Comparison of ENCODE assay signal across 17 cellular contexts in genomic region chr11:85540635-85541034, GRCh38.
DNase-seq lines count a peak whose midpoint lies in the region; ATAC-seq, FAIRE-seq and TF ChIP-seq lines count a peak whose summit lies in the region.
"Had no signal": no experiment of that assay in that cellular context is flagged by ENCODE, and none has a peak within 500 bp of the region (broad histone marks: within the 10 kb centered on the region; RNA-seq: fewer than 3 reads in every experiment).

No MANE protein-coding gene starts in this region.

- FAIRE-seq in astrocyte (lab: Jason Lieb, UNC): no peak
- FAIRE-seq: endometrium had no signal

- peaks cover 7% of the 10 kb centered on the region for H3K9me3 Mint-ChIP-seq in astrocyte (ENCODE audit: unreplicated experiment)

- H3K4me2 ChIP-seq in astrocyte (ENCODE audit: low read length): no peak overlapping the region

- H3K27ac ChIP-seq in astrocyte (ENCODE audit: low read depth, low read length): no peak overlapping the region
- H3K27ac ChIP-seq in iPS DF 6.9 (ENCODE audit: low read length): peak overlapping the region; percentile 86
- H3K27ac ChIP-seq: thyroid gland had no signal

- no peaks in the 10 kb centered on the region for H3K36me3 ChIP-seq in HAP-1 (replicated peaks)
- no peaks in the 10 kb centered on the region for H3K36me3 ChIP-seq in astrocyte (ENCODE audit: insufficient read depth, low read length)
- no peaks in the 10 kb centered on the region for H3K36me3 ChIP-seq in iPS DF 6.9 (ENCODE audit: control insufficient read depth, insufficient read depth, low read length)
- H3K36me3 ChIP-seq: BE2C, thyroid gland had no signal

- no peak for TF ChIP-seq CTCF in astrocyte (IDR thresholded peaks at IDR 0.05; ENCODE audit: insufficient read depth, low read depth, low read length)
- peak; percentile 18 for TF ChIP-seq CTCF in retinal pigment epithelial cell (conservative IDR thresholded peaks at IDR 0.05; ENCODE audit: low read depth, low read length)

- H3K4me1 Mint-ChIP-seq in astrocyte (ENCODE audit: low read depth, unreplicated experiment): no peaks in the 10 kb centered on the region
- H3K4me1 Mint-ChIP-seq: T-cell had no signal

- peak overlapping the region; percentile 27 for H3K4me3 Mint-ChIP-seq in astrocyte (ENCODE audit: unreplicated experiment)
- H3K4me3 Mint-ChIP-seq: activated naive CD4-positive, alpha-beta T cell treated with anti-CD3 and anti-CD28 coated beads for 36 hours; T-cell had no signal

- no peak overlapping the region for H3K27ac Mint-ChIP-seq in astrocyte (ENCODE audit: unreplicated experiment)
- H3K27ac Mint-ChIP-seq: activated naive CD4-positive, alpha-beta T cell treated with anti-CD3 and anti-CD28 coated beads for 36 hours; T-cell had no signal

- H3K9ac ChIP-seq in astrocyte (ENCODE audit: low read length): no peak overlapping the region

- H3K27me3 Mint-ChIP-seq in astrocyte (ENCODE audit: low read depth, unreplicated experiment): no peaks in the 10 kb centered on the region
- H3K27me3 Mint-ChIP-seq: T-cell had no signal

- DNase-seq in HAP-1 (ENCODE audit: low spot score in 2 of 2): peak; percentile 72 to 76
- no peak for DNase-seq in astrocyte (ENCODE audit: low read depth)
- no peak for DNase-seq in iPS DF 6.9 (ENCODE audit: low read depth, low spot score)
- no peak for DNase-seq in retinal pigment epithelial cell (ENCODE audit: low read depth)
- DNase-seq in activated CD8-positive, alpha-beta memory T cell treated with anti-CD3 and anti-CD28 coated beads for 24 hours: no peak
- no peak for DNase-seq in cerebellar nuclear complex (lab: John Stamatoyannopoulos, UW)
- DNase-seq: activated CD4-positive, alpha-beta T cell treated with anti-CD3 and anti-CD28 coated beads, Interleukin-2, amount 50 U/mL, for 4 hours; activated naive CD4-positive, alpha-beta T cell treated with anti-CD3 and anti-CD28 coated beads for 36 hours; BE2C; NCI-H187; NCI-H226; NK-92 treated with Interleukin-12 subunit alpha and Interleukin-12 subunit beta, amount 100 ng/mL, for 24 hours; T-cell; thyroid gland had no signal

- H3K4me3 ChIP-seq in HAP-1 (no peak overlapping the region), astrocyte (ENCODE audit: insufficient read depth, low read depth, low read length) (no peak overlapping the region), iPS DF 6.9 (ENCODE audit: low read length) (no peak overlapping the region), retinal pigment epithelial cell (ENCODE audit: low read length) (no peak overlapping the region)
- H3K4me3 ChIP-seq: thyroid gland had no signal

- H4K20me1 ChIP-seq in astrocyte (ENCODE audit: insufficient read depth, low read length): no peaks in the 10 kb centered on the region

- in situ Hi-C loops in HAP-1 (cut with MboI; ENCODE audit: low sequenced_read_pairs): no loop called here

- no peaks in the 10 kb centered on the region for H3K9me3 ChIP-seq in HAP-1
- H3K9me3 ChIP-seq in astrocyte (ENCODE audit: insufficient read depth, low read depth, low read length): no peaks in the 10 kb centered on the region
- H3K9me3 ChIP-seq in iPS DF 6.9 (ENCODE audit: control insufficient read depth, insufficient read depth, low read length): no peaks in the 10 kb centered on the region
- H3K9me3 ChIP-seq: BE2C, thyroid gland had no signal

- H3K4me1 ChIP-seq in HAP-1 (peaks cover 33% of the 10 kb centered on the region), astrocyte (ENCODE audit: insufficient read depth, low read length) (no peaks in the 10 kb centered on the region), iPS DF 6.9 (ENCODE audit: control insufficient read depth, insufficient read depth, low read length) (no peaks in the 10 kb centered on the region; the same call in 1 of the 2 replicates)
- H3K4me1 ChIP-seq: BE2C had no signal

- no peaks in the 10 kb centered on the region for H3K27me3 ChIP-seq in HAP-1 (ENCODE audit: low read depth)
- H3K27me3 ChIP-seq in astrocyte (ENCODE audit: insufficient read depth, low read length): no peaks in the 10 kb centered on the region
- no peaks in the 10 kb centered on the region for H3K27me3 ChIP-seq in iPS DF 6.9 (ENCODE audit: control insufficient read depth, insufficient read depth, low read length)
- H3K27me3 ChIP-seq: BE2C, thyroid gland had no signal

- ATAC-seq in HG02623 (IDR thresholded peaks at IDR 0.05; ENCODE audit: unreplicated experiment) (no peak), HG03095 (IDR thresholded peaks at IDR 0.05; ENCODE audit: unreplicated experiment) (no peak)
- ATAC-seq: T-cell had no signal

- WGBS in iPS DF 6.9 (ENCODE audit: insufficient coverage, insufficient read length): no CpG with 5 or more reads among the region's 5 CpGs

- no peak overlapping the region for H2AFZ ChIP-seq in astrocyte (ENCODE audit: low read depth, low read length)

- H3K79me2 ChIP-seq in astrocyte (ENCODE audit: insufficient read depth, low read length): no peaks in the 10 kb centered on the region

- H3K36me3 Mint-ChIP-seq in astrocyte (ENCODE audit: low read depth, unreplicated experiment): no peaks in the 10 kb centered on the region
- H3K36me3 Mint-ChIP-seq: T-cell had no signal

Comparison
In these comparisons a context has a peak if more than half of its experiments do, and no peak if none do; other contexts are left out.
1. DNase-seq: peak in HAP-1 (2 of 2); none in astrocyte (single experiment), iPS DF 6.9 (single experiment), retinal pigment epithelial cell (single experiment), activated CD8-positive, alpha-beta memory T cell treated with anti-CD3 and anti-CD28 coated beads for 24 hours (single experiment) and cerebellar nuclear complex (0 of 2).